ENCODE assay signal across 9 cellular contexts in the genomic region with DNA sequence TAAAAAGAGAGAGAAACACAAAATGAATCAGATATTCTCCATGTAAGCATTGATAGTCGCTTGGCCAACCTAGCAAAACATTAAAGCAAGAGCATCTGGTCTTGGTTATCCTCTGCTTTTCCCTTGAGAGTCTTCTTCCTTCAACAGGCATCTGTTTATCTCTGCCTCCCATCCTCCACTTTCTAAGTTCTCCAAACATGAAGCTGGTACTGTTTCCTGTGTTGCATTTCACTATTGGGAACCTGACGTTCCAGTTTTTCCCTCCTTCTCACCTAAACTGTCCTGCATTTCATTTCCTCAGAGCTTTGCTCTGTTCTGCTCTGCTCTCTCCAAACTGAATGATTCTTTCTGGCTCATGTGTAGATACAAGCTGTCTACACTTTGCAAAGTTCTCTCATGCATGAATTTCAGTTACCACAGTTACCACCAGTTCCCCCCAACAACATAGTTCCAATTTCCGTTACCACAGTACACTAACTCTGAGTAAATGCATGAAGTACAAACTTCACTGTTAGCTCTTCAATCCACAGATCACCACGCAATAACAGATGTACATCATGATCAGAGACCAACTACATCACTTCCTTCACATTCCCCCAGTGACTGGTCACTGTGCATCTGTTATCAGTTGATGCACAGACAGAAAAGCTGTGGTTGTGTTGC.
DNase-seq lines count a peak whose midpoint lies in the region; ATAC-seq and TF ChIP-seq lines count a peak whose summit lies in the region.
"Had no signal": no experiment of that assay in that cellular context is flagged by ENCODE, and none has a peak within 500 bp of the region (broad histone marks: within the 10 kb centered on the region; RNA-seq: fewer than 3 reads in every experiment).

No MANE protein-coding gene starts in this region.

- H4K20me1 ChIP-seq in Loucy (ENCODE audit: insufficient read depth, low read length, poor library complexity, severe bottlenecking): no peaks in the 10 kb centered on the region

- H3K4me3 Mint-ChIP-seq in natural killer cell: no peak overlapping the region
- no peak overlapping the region for H3K4me3 Mint-ChIP-seq in activated CD8-positive, alpha-beta memory T cell treated with anti-CD3 and anti-CD28 coated beads, Interleukin-2, amount 10 ng/mL, durations not matched to agents 7 days and 5 days
- H3K4me3 Mint-ChIP-seq: activated CD4-positive, alpha-beta memory T cell treated with anti-CD3 and anti-CD28 coated beads, Interleukin-2, amount 10 ng/mL, durations not matched to agents 7 days and 5 days had no signal

- peak; percentile 97 for ATAC-seq in GM18867 (IDR thresholded peaks at IDR 0.05; ENCODE audit: unreplicated experiment)
- ATAC-seq in HG02610 (IDR thresholded peaks at IDR 0.05; ENCODE audit: unreplicated experiment): peak; percentile 94
- peak in 2 of 3 donors; percentile 26 to 46 for ATAC-seq in natural killer cell
- ATAC-seq in activated CD8-positive, alpha-beta memory T cell treated with anti-CD3 and anti-CD28 coated beads, Interleukin-2, amount 10 ng/mL, durations not matched to agents 7 days and 5 days: no peak

- H3K9ac ChIP-seq in Loucy (ENCODE audit: low read depth, low read length, poor library complexity, severe bottlenecking): peak overlapping the region; percentile 52

- peaks cover 7 to 22% of the 10 kb centered on the region in 2 donors for H3K27me3 Mint-ChIP-seq in natural killer cell (ENCODE audit: low read depth in 2 of 2)
- peaks cover 11% of the 10 kb centered on the region for H3K27me3 Mint-ChIP-seq in activated CD8-positive, alpha-beta memory T cell treated with anti-CD3 and anti-CD28 coated beads, Interleukin-2, amount 10 ng/mL, durations not matched to agents 7 days and 5 days

- no peak for TF ChIP-seq POLR2A in sigmoid colon (IDR thresholded peaks at IDR 0.05)

- peak overlapping the region; percentile 54 for H3K4me3 ChIP-seq in Loucy (ENCODE audit: low read length, poor library complexity, severe bottlenecking)
- H3K4me3 ChIP-seq in sigmoid colon: no peak overlapping the region

- H3K9me3 ChIP-seq in Loucy (ENCODE audit: insufficient read depth, low read depth, low read length): no peaks in the 10 kb centered on the region
- no peaks in the 10 kb centered on the region for H3K9me3 ChIP-seq in sigmoid colon

- no peaks in the 10 kb centered on the region for H3K79me2 ChIP-seq in Loucy (ENCODE audit: insufficient read depth, low read length)

- no peak for TF ChIP-seq EP300 in sigmoid colon (IDR thresholded peaks at IDR 0.05)

- peaks cover 12% of the 10 kb centered on the region; the same call in 1 of the 2 replicates for H3F3A ChIP-seq in Loucy (ENCODE audit: low read depth)

- 0 out of 2 replicates have a peak overlapping the region, but pooled peaks have one; percentile 48 for H2AFZ ChIP-seq in Loucy (ENCODE audit: low read length)

- H3K36me3 ChIP-seq in Loucy (ENCODE audit: insufficient read depth, low read length): no peaks in the 10 kb centered on the region
- H3K36me3 ChIP-seq in sigmoid colon: no peaks in the 10 kb centered on the region

- intact Hi-C loops in natural killer cell (cut with micrococcal nuclease): loop anchor here (2.0 kb wide), 1 partner anchor 72 kb away; no protein-coding TSS in a partner anchor
- intact Hi-C loops in sigmoid colon (cut with DNase I): no loop called here

- 42 to 60% methylated on average over 4 of the region's 4 CpGs for WGBS in sigmoid colon, 2 donors

- peaks cover 68% of the 10 kb centered on the region for H3K4me1 ChIP-seq in Loucy (ENCODE audit: insufficient read depth, low read length, poor library complexity, severe bottlenecking)
- H3K4me1 ChIP-seq in sigmoid colon: no peaks in the 10 kb centered on the region

- H3K27me3 ChIP-seq in Loucy (ENCODE audit: insufficient read depth, low read length, poor library complexity, severe bottlenecking): no peaks in the 10 kb centered on the region
- no peaks in the 10 kb centered on the region for H3K27me3 ChIP-seq in sigmoid colon

- no peak overlapping the region for H3K27ac Mint-ChIP-seq in natural killer cell
- H3K27ac Mint-ChIP-seq in activated CD8-positive, alpha-beta memory T cell treated with anti-CD3 and anti-CD28 coated beads, Interleukin-2, amount 10 ng/mL, durations not matched to agents 7 days and 5 days: no peak overlapping the region
- H3K27ac Mint-ChIP-seq: activated CD4-positive, alpha-beta memory T cell treated with anti-CD3 and anti-CD28 coated beads, Interleukin-2, amount 10 ng/mL, durations not matched to agents 7 days and 5 days had no signal

- H3K4me1 Mint-ChIP-seq in natural killer cell: no peaks in the 10 kb centered on the region
- H3K4me1 Mint-ChIP-seq in activated CD8-positive, alpha-beta memory T cell treated with anti-CD3 and anti-CD28 coated beads, Interleukin-2, amount 10 ng/mL, durations not matched to agents 7 days and 5 days: no peaks in the 10 kb centered on the region
- H3K4me1 Mint-ChIP-seq: activated CD4-positive, alpha-beta memory T cell treated with anti-CD3 and anti-CD28 coated beads, Interleukin-2, amount 10 ng/mL, durations not matched to agents 7 days and 5 days had no signal

- no peaks in the 10 kb centered on the region for H3K9me2 ChIP-seq in Loucy (replicated peaks; ENCODE audit: low read depth, low read length)

- no peaks in the 10 kb centered on the region for H3K9me3 Mint-ChIP-seq in natural killer cell
- no peaks in the 10 kb centered on the region for H3K9me3 Mint-ChIP-seq in activated CD8-positive, alpha-beta memory T cell treated with anti-CD3 and anti-CD28 coated beads, Interleukin-2, amount 10 ng/mL, durations not matched to agents 7 days and 5 days (ENCODE audit: low read depth)
- H3K9me3 Mint-ChIP-seq: activated CD4-positive, alpha-beta memory T cell treated with anti-CD3 and anti-CD28 coated beads, Interleukin-2, amount 10 ng/mL, durations not matched to agents 7 days and 5 days had no signal

- no peak for DNase-seq in natural killer cell
- no peak for DNase-seq in kidney glomerular epithelial cell (lab: John Stamatoyannopoulos, UW)
- DNase-seq in sigmoid colon: no peak
- DNase-seq in activated CD8-positive, alpha-beta memory T cell treated with anti-CD3 and anti-CD28 coated beads, Interleukin-2, amount 10 ng/mL, durations not matched to agents 7 days and 5 days: no peak
- DNase-seq in cerebellar cortex (ENCODE audit: low spot score): no peak
- DNase-seq: activated CD4-positive, alpha-beta memory T cell treated with anti-CD3 and anti-CD28 coated beads, Interleukin-2, amount 10 ng/mL, durations not matched to agents 7 days and 5 days had no signal

- TF ChIP-seq CTCF in Loucy (conservative IDR thresholded peaks at IDR 0.05; ENCODE audit: low read length) (no peak), natural killer cell (IDR thresholded peaks at IDR 0.05) (no peak), sigmoid colon (IDR thresholded peaks at IDR 0.05) (no peak)

- CTCF ChIA-PET in activated CD8-positive, alpha-beta memory T cell treated with anti-CD3 and anti-CD28 coated beads, Interleukin-2, amount 10 ng/mL, durations not matched to agents 7 days and 5 days (lab: Charles Lee): interaction anchor here (1.0 kb wide), 1 partner anchor 140 kb away, joined by 3 read pairs; no protein-coding TSS in a partner anchor

- H3K27ac ChIP-seq in sigmoid colon: no peak overlapping the region

- peak overlapping the region; percentile 79 for H3K4me2 ChIP-seq in Loucy (ENCODE audit: low read depth, low read length, poor library complexity, severe bottlenecking)

- H3K36me3 Mint-ChIP-seq in natural killer cell: no peaks in the 10 kb centered on the region
- H3K36me3 Mint-ChIP-seq in activated CD8-positive, alpha-beta memory T cell treated with anti-CD3 and anti-CD28 coated beads, Interleukin-2, amount 10 ng/mL, durations not matched to agents 7 days and 5 days: no peaks in the 10 kb centered on the region
